ENCODE assay signal across 1 cellular context in the genomic region with DNA sequence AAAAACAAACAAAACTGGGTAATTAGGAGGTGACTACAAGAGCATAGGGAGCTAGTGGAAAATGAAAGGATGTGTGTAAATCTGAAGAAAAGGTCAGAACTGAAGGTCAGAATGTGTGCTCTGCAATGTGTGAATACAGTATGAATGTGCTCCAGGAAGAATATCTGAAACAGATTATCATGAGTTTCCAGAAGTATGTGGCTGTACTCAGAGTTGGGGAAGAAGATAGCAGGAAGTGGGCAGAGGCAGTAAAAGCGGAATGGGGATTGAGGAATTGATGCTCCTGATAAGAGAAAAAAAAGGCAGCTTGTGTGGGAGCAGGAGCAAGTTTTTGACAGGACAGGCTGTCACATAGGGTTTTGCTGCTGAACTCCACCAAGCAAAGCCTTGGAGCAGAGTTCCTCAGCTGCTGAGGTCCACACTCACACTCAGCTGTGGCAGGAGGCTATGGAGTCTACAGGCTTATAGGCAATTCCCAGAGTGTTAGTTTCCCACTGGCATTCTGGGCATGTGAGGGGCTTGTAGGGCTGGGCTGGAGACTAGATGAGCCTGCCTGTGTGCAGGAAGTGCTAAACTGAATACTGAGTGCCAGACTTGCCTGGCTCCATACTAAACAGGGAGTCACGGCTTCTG.
TF ChIP-seq lines count a peak whose summit lies in the region.

No MANE protein-coding gene starts in this region.

TF ChIP-seq in K562, 482 proteins besides CTCF, POLR2A, EP300 and RAD21 (continued from another document):
- TF ChIP-seq, protein P1, sequence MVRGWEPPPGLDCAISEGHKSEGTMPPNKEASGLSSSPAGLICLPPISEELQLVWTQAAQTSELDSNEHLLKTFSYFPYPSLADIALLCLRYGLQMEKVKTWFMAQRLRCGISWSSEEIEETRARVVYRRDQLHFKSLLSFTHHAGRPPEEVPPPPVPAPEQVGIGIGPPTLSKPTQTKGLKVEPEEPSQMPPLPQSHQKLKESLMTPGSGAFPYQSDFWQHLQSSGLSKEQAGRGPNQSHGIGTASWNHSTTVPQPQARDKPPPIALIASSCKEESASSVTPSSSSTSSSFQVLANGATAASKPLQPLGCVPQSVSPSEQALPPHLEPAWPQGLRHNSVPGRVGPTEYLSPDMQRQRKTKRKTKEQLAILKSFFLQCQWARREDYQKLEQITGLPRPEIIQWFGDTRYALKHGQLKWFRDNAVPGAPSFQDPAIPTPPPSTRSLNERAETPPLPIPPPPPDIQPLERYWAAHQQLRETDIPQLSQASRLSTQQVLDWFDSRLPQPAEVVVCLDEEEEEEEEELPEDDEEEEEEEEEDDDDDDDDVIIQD (CRISPR knock-in tag; IDR thresholded peaks at IDR 0.05), result no peak
- no peak for TF ChIP-seq KDM5B (IDR thresholded peaks at IDR 0.05; ENCODE audit: insufficient replicate concordance, low read depth, low read length)
- no peak for TF ChIP-seq ZNF699 (CRISPR knock-in tag; IDR thresholded peaks at IDR 0.05; ENCODE audit: insufficient replicate concordance)
- no peak for TF ChIP-seq MCM7 (IDR thresholded peaks at IDR 0.05)
- TF ChIP-seq ZNF384 (IDR thresholded peaks at IDR 0.05; ENCODE audit: low read depth, low read length), result peak; percentile 78
- TF ChIP-seq HSF4 (CRISPR knock-in tag; IDR thresholded peaks at IDR 0.05; ENCODE audit: borderline replicate concordance), result no peak
- TF ChIP-seq, protein P2, sequence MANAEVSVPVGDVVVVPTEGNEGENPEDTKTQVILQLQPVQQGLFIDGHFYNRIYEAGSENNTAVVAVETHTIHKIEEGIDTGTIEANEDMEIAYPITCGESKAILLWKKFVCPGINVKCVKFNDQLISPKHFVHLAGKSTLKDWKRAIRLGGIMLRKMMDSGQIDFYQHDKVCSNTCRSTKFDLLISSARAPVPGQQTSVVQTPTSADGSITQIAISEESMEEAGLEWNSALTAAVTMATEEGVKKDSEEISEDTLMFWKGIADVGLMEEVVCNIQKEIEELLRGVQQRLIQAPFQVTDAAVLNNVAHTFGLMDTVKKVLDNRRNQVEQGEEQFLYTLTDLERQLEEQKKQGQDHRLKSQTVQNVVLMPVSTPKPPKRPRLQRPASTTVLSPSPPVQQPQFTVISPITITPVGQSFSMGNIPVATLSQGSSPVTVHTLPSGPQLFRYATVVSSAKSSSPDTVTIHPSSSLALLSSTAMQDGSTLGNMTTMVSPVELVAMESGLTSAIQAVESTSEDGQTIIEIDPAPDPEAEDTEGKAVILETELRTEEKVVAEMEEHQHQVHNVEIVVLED (CRISPR knock-in tag; IDR thresholded peaks at IDR 0.05), result no peak
- TF ChIP-seq RAD51 (IDR thresholded peaks at IDR 0.05; ENCODE audit: borderline replicate concordance, low read depth), result no peak
- TF ChIP-seq NCOR1 (IDR thresholded peaks at IDR 0.05), result 0 out of 2 replicates have a peak, but pooled peaks have one; percentile 34
- TF ChIP-seq PHF21A (IDR thresholded peaks at IDR 0.05; ENCODE audit: borderline replicate concordance, low read depth), result no peak
- TF ChIP-seq SMARCE1 (IDR thresholded peaks at IDR 0.05), result peak; percentile 71; the same call in 1 of the 2 replicates
- TF ChIP-seq XRCC4 (IDR thresholded peaks at IDR 0.05; ENCODE audit: extremely low read depth, insufficient read depth, insufficient read length), result no peak
- no peak for TF ChIP-seq CXXC5 (CRISPR knock-in tag; IDR thresholded peaks at IDR 0.05)
- TF ChIP-seq, protein P3, sequence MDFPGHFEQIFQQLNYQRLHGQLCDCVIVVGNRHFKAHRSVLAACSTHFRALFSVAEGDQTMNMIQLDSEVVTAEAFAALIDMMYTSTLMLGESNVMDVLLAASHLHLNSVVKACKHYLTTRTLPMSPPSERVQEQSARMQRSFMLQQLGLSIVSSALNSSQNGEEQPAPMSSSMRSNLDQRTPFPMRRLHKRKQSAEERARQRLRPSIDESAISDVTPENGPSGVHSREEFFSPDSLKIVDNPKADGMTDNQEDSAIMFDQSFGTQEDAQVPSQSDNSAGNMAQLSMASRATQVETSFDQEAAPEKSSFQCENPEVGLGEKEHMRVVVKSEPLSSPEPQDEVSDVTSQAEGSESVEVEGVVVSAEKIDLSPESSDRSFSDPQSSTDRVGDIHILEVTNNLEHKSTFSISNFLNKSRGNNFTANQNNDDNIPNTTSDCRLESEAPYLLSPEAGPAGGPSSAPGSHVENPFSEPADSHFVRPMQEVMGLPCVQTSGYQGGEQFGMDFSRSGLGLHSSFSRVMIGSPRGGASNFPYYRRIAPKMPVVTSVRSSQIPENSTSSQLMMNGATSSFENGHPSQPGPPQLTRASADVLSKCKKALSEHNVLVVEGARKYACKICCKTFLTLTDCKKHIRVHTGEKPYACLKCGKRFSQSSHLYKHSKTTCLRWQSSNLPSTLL (IDR thresholded peaks at IDR 0.05), result no peak
- no peak for TF ChIP-seq CHD1 (IDR thresholded peaks at IDR 0.05; ENCODE audit: low read length)
- no peak for TF ChIP-seq ZNF695 (CRISPR knock-in tag; IDR thresholded peaks at IDR 0.05)
- no peak for TF ChIP-seq ZNF780A (CRISPR knock-in tag; IDR thresholded peaks at IDR 0.05)
- TF ChIP-seq, protein P4, sequence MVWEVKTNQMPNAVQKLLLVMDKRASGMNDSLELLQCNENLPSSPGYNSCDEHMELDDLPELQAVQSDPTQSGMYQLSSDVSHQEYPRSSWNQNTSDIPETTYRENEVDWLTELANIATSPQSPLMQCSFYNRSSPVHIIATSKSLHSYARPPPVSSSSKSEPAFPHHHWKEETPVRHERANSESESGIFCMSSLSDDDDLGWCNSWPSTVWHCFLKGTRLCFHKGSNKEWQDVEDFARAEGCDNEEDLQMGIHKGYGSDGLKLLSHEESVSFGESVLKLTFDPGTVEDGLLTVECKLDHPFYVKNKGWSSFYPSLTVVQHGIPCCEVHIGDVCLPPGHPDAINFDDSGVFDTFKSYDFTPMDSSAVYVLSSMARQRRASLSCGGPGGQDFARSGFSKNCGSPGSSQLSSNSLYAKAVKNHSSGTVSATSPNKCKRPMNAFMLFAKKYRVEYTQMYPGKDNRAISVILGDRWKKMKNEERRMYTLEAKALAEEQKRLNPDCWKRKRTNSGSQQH (CRISPR knock-in tag; IDR thresholded peaks at IDR 0.05), result peak; percentile 46; the same call in 1 of the 2 replicates
- TF ChIP-seq, protein P5, sequence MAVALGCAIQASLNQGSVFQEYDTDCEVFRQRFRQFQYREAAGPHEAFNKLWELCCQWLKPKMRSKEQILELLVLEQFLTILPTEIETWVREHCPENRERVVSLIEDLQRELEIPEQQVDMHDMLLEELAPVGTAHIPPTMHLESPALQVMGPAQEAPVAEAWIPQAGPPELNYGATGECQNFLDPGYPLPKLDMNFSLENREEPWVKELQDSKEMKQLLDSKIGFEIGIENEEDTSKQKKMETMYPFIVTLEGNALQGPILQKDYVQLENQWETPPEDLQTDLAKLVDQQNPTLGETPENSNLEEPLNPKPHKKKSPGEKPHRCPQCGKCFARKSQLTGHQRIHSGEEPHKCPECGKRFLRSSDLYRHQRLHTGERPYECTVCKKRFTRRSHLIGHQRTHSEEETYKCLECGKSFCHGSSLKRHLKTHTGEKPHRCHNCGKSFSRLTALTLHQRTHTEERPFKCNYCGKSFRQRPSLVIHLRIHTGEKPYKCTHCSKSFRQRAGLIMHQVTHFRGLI (CRISPR knock-in tag; IDR thresholded peaks at IDR 0.05), result no peak
- no peak for TF ChIP-seq NFE2 (IDR thresholded peaks at IDR 0.05; ENCODE audit: low read depth)
- TF ChIP-seq, protein P6, sequence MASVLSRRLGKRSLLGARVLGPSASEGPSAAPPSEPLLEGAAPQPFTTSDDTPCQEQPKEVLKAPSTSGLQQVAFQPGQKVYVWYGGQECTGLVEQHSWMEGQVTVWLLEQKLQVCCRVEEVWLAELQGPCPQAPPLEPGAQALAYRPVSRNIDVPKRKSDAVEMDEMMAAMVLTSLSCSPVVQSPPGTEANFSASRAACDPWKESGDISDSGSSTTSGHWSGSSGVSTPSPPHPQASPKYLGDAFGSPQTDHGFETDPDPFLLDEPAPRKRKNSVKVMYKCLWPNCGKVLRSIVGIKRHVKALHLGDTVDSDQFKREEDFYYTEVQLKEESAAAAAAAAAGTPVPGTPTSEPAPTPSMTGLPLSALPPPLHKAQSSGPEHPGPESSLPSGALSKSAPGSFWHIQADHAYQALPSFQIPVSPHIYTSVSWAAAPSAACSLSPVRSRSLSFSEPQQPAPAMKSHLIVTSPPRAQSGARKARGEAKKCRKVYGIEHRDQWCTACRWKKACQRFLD (CRISPR knock-in tag; IDR thresholded peaks at IDR 0.05), result 0 out of 2 replicates have a peak, but pooled peaks have one; percentile 32
- TF ChIP-seq KDM1A (IDR thresholded peaks at IDR 0.05), result peak; percentile 54 to 65; a peak in 2 of 4 replicates
- TF ChIP-seq NR4A1 (CRISPR knock-in tag; IDR thresholded peaks at IDR 0.05), result no peak
- TF ChIP-seq NR4A1 (tag; IDR thresholded peaks at IDR 0.05), result no peak
- TF ChIP-seq MAZ (CRISPR knock-in tag; conservative IDR thresholded peaks at IDR 0.05 in 1 of 2, IDR thresholded peaks at IDR 0.05 in 1 of 2), result no peak
- TF ChIP-seq TAF15 (IDR thresholded peaks at IDR 0.05; ENCODE audit: low read depth, low read length), result no peak
- TF ChIP-seq ZNF165 (CRISPR knock-in tag; IDR thresholded peaks at IDR 0.05; ENCODE audit: borderline replicate concordance), result 0 out of 2 replicates have a peak, but pooled peaks have one; percentile 14
- TF ChIP-seq ETV5 (CRISPR knock-in tag; IDR thresholded peaks at IDR 0.05; ENCODE audit: low read depth), result peak; percentile 53; the same call in 1 of the 2 replicates
- TF ChIP-seq HEY1 (CRISPR knock-in tag; IDR thresholded peaks at IDR 0.05; ENCODE audit: borderline replicate concordance), result no peak
- peak; percentile 68 for TF ChIP-seq CBFA2T3 (IDR thresholded peaks at IDR 0.05)
